11 cellular contexts compared by ENCODE assay signal in genomic region chr2:16548036-16548435, GRCh38.
"Had no signal": no experiment of that assay in that cellular context is flagged by ENCODE, and none has a peak within 500 bp of the region (broad histone marks: within the 10 kb centered on the region; RNA-seq: fewer than 3 reads in every experiment).

No MANE protein-coding gene starts in this region.

- FAIRE-seq: H1, H54 had no signal

- H3K9ac ChIP-seq: GM23248 had no signal

- H3K4me3 ChIP-seq: GM23248, GM23338, HAP-1 had no signal

- H3K36me3 ChIP-seq: HAP-1 had no signal

- H3K27ac ChIP-seq: GM23248 had no signal

- ATAC-seq: GM23338, HCT116 had no signal

- H3K4me2 ChIP-seq: GM23338 had no signal

- H3K4me1 ChIP-seq: HAP-1 had no signal

- DNase-seq: GM23248, GOT3, H7, H9, HCEC 1CT, HFFc6 had no signal

- H3K9me3 ChIP-seq: HAP-1 had no signal

- H2AFZ ChIP-seq: GM23248, GM23338 had no signal
